In genomic region chr17:40071720-40072480, GRCh38 we compare ENCODE assay signal across 1 cellular context.
TF ChIP-seq lines count a peak whose summit lies in the region.

No MANE protein-coding gene starts in this region.

TF ChIP-seq in HEK293, 187 proteins besides CTCF, POLR2A, EP300 and RAD21 (continued from another document):
- TF ChIP-seq ZNF610 (tag by site-specific recombination; IDR thresholded peaks at IDR 0.05; ENCODE audit: borderline replicate concordance): no peak
- no peak for TF ChIP-seq PBX3 (CRISPR knock-in tag; IDR thresholded peaks at IDR 0.05)
- TF ChIP-seq EGR2 (tag by site-specific recombination; IDR thresholded peaks at IDR 0.05; ENCODE audit: low read depth): 0 out of 2 replicates have a peak, but pooled peaks have one; percentile 27
- no peak for TF ChIP-seq HOXC10 (CRISPR knock-in tag; IDR thresholded peaks at IDR 0.05)
- TF ChIP-seq ZNF654 (tag by site-specific recombination; IDR thresholded peaks at IDR 0.05; ENCODE audit: low read depth): no peak
- TF ChIP-seq, protein P1, sequence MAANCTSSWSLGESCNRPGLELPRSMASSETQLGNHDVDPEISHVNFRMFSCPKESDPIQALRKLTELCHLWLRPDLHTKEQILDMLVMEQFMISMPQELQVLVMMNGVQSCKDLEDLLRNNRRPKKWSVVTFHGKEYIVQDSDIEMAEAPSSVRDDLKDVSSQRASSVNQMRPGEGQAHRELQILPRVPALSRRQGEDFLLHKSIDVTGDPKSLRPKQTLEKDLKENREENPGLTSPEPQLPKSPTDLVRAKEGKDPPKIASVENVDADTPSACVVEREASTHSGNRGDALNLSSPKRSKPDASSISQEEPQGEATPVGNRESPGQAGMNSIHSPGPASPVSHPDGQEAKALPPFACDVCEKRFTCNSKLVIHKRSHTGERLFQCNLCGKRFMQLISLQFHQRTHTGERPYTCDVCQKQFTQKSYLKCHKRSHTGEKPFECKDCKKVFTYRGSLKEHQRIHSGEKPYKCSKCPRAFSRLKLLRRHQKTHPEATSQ (tag by site-specific recombination; IDR thresholded peaks at IDR 0.05): no peak
- TF ChIP-seq ZBTB26 (tag by site-specific recombination; optimal IDR thresholded peaks at IDR 0.05): peak; percentile 5
- TF ChIP-seq, protein P2, sequence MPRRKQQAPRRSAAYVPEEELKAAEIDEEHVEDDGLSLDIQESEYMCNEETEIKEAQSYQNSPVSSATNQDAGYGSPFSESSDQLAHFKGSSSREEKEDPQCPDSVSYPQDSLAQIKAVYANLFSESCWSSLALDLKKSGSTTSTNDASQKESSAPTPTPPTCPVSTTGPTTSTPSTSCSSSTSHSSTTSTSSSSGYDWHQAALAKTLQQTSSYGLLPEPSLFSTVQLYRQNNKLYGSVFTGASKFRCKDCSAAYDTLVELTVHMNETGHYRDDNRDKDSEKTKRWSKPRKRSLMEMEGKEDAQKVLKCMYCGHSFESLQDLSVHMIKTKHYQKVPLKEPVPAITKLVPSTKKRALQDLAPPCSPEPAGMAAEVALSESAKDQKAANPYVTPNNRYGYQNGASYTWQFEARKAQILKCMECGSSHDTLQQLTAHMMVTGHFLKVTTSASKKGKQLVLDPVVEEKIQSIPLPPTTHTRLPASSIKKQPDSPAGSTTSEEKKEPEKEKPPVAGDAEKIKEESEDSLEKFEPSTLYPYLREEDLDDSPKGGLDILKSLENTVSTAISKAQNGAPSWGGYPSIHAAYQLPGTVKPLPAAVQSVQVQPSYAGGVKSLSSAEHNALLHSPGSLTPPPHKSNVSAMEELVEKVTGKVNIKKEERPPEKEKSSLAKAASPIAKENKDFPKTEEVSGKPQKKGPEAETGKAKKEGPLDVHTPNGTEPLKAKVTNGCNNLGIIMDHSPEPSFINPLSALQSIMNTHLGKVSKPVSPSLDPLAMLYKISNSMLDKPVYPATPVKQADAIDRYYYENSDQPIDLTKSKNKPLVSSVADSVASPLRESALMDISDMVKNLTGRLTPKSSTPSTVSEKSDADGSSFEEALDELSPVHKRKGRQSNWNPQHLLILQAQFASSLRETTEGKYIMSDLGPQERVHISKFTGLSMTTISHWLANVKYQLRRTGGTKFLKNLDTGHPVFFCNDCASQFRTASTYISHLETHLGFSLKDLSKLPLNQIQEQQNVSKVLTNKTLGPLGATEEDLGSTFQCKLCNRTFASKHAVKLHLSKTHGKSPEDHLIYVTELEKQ (tag by site-specific recombination; IDR thresholded peaks at IDR 0.05; ENCODE audit: borderline replicate concordance): no peak
- no peak for TF ChIP-seq ZNF394 (tag by site-specific recombination; IDR thresholded peaks at IDR 0.05; ENCODE audit: borderline replicate concordance)
- no peak for TF ChIP-seq ZNF670 (tag by site-specific recombination; IDR thresholded peaks at IDR 0.05; ENCODE audit: low read depth)
- no peak for TF ChIP-seq ZBTB7A (tag by site-specific recombination; IDR thresholded peaks at IDR 0.05; ENCODE audit: low read depth)
- no peak for TF ChIP-seq ZNF138 (tag by site-specific recombination; IDR thresholded peaks at IDR 0.05; ENCODE audit: borderline replicate concordance)
- 0 out of 2 replicates have a peak, but pooled peaks have one; percentile 35 for TF ChIP-seq ZNF792 (tag by site-specific recombination; IDR thresholded peaks at IDR 0.05)
- TF ChIP-seq PRDM10 (tag by site-specific recombination; IDR thresholded peaks at IDR 0.05): peak; percentile 84
- no peak for TF ChIP-seq ZNF561 (tag by site-specific recombination; IDR thresholded peaks at IDR 0.05; ENCODE audit: borderline replicate concordance)
- TF ChIP-seq, protein P3, sequence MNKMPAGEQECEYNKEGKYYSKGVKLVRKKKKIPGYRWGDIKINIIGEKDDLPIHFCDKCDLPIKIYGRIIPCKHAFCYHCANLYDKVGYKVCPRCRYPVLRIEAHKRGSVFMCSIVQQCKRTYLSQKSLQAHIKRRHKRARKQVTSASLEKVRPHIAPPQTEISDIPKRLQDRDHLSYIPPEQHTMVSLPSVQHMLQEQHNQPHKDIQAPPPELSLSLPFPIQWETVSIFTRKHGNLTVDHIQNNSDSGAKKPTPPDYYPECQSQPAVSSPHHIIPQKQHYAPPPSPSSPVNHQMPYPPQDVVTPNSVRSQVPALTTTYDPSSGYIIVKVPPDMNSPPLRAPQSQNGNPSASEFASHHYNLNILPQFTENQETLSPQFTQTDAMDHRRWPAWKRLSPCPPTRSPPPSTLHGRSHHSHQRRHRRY (tag by site-specific recombination; IDR thresholded peaks at IDR 0.05): no peak
- TF ChIP-seq YY2 (tag by site-specific recombination; IDR thresholded peaks at IDR 0.05): no peak
- TF ChIP-seq, protein P4, sequence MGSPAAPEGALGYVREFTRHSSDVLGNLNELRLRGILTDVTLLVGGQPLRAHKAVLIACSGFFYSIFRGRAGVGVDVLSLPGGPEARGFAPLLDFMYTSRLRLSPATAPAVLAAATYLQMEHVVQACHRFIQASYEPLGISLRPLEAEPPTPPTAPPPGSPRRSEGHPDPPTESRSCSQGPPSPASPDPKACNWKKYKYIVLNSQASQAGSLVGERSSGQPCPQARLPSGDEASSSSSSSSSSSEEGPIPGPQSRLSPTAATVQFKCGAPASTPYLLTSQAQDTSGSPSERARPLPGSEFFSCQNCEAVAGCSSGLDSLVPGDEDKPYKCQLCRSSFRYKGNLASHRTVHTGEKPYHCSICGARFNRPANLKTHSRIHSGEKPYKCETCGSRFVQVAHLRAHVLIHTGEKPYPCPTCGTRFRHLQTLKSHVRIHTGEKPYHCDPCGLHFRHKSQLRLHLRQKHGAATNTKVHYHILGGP (tag by site-specific recombination; IDR thresholded peaks at IDR 0.05): no peak
- no peak for TF ChIP-seq GLI2 (tag by site-specific recombination; IDR thresholded peaks at IDR 0.05; ENCODE audit: borderline replicate concordance, low read depth)
- TF ChIP-seq ZNF639 (tag by site-specific recombination; IDR thresholded peaks at IDR 0.05): no peak
- peak; percentile 90 for TF ChIP-seq GLIS1 (tag by site-specific recombination; IDR thresholded peaks at IDR 0.05)
- no peak for TF ChIP-seq ZSCAN23 (tag by site-specific recombination; IDR thresholded peaks at IDR 0.05)
- TF ChIP-seq ZNF621 (tag by site-specific recombination; IDR thresholded peaks at IDR 0.05): no peak
- TF ChIP-seq ZNF223 (tag by site-specific recombination; IDR thresholded peaks at IDR 0.05): no peak
- peak; percentile 61; the same call in 1 of the 2 replicates for TF ChIP-seq ZBTB20 (tag by site-specific recombination; IDR thresholded peaks at IDR 0.05)
- no peak for TF ChIP-seq ZNF747 (tag by site-specific recombination; IDR thresholded peaks at IDR 0.05)
- TF ChIP-seq ZNF514 (tag by site-specific recombination; IDR thresholded peaks at IDR 0.05): no peak
